Comparison of ENCODE assay signal across 10 cellular contexts in the genomic region with DNA sequence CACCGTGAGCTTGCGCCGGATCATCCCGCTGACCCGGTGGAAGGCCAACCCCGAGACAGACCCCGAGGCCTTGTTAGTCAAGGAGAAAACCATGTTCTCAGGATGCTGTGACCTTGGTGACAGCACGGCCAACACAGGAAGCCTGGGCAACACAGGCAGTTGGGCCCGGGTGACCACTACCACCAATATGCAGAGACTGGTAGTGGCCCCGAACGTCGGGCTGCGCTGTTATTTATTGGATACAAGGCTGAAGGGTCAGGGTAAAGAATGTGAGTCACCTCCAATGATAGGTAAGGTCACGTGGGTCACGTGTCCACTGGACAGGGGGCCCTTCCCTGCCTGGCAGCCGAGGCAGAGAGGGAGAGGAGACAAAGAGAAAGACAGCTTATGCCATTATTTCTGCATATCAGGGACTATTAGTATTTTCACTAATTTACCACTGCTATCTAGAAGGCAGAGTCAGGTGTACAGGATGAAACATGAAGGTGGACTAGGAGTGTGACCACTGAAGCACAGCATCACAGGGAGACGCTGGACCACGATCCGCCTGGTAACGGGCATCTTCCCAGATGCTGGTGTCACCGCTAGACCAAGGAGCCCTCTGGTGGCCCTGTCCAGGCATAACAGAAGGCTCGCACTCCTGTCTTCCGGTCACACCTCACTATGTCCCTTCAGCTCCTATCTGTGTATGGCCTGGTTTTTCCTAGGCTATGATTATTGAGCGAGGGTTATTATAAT. TPM values are rescaled to one million over a fixed set of nuclear protein-coding genes. Genes with fewer than 3 reads are reported as not detected.
A peak's percentile ranks its signal among the peaks of the same experiment; 100 is the strongest.
DNase-seq lines count a peak whose midpoint lies in the region; ATAC-seq and TF ChIP-seq lines count a peak whose summit lies in the region.
"Not testable (repeated sequence)": the region's sequence is repeated elsewhere in the genome, so short reads cannot be mapped to it uniquely, and the experiment has no call there.
"Had no signal": no experiment of that assay in that cellular context is flagged by ENCODE, and none has a peak within 500 bp of the region (broad histone marks: within the 10 kb centered on the region; RNA-seq: fewer than 3 reads in every experiment).

No MANE protein-coding gene starts in this region.

- not testable (repeated sequence) for H3K4me3 ChIP-seq in LNCaP clone FGC (ENCODE audit: low read depth, low read length); OCI-LY7 (ENCODE audit: low read depth, low read length, poor library complexity, severe bottlenecking); upper lobe of left lung
- peak overlapping the region in 1 of 59 donors; percentile 13 for H3K4me3 ChIP-seq in dorsolateral prefrontal cortex

- H3K36me3 Mint-ChIP-seq in activated CD4-positive, alpha-beta memory T cell treated with anti-CD3 and anti-CD28 coated beads for 36 hours; immature natural killer cell: not testable (repeated sequence)

- H3K36me3 ChIP-seq in OCI-LY7 (ENCODE audit: insufficient read depth, low read length) = peaks cover 42% of the 10 kb centered on the region
- H3K36me3 ChIP-seq in upper lobe of left lung = not testable (repeated sequence)

- H3K9me2 ChIP-seq in OCI-LY7 (ENCODE audit: insufficient read depth, low read length) = not testable (repeated sequence)

- H3K9me3 Mint-ChIP-seq in activated CD4-positive, alpha-beta memory T cell treated with anti-CD3 and anti-CD28 coated beads for 36 hours; immature natural killer cell: not testable (repeated sequence)

- not testable (repeated sequence) for H3K27me3 Mint-ChIP-seq in activated CD4-positive, alpha-beta memory T cell treated with anti-CD3 and anti-CD28 coated beads for 36 hours; immature natural killer cell (ENCODE audit: low read depth in 3 of 3)

- peaks cover 52% of the 10 kb centered on the region for H3K4me1 ChIP-seq in OCI-LY7 (ENCODE audit: insufficient read depth, low read length, poor library complexity, severe bottlenecking)
- H3K4me1 ChIP-seq in upper lobe of left lung = peaks cover 5 to 13% (median 7%) of the 10 kb centered on the region in 4 donors

- TF ChIP-seq CTCF in LNCaP clone FGC (IDR thresholded peaks at IDR 0.05; ENCODE audit: control insufficient read depth, extremely low read depth, insufficient read depth) = peak; percentile 58
- TF ChIP-seq CTCF in OCI-LY7 (conservative IDR thresholded peaks at IDR 0.05; ENCODE audit: low read length) = peak; percentile 64
- TF ChIP-seq CTCF in dorsolateral prefrontal cortex (IDR thresholded peaks at IDR 0.05 in 54 of 56, conservative IDR thresholded peaks at IDR 0.05 in 2 of 56; ENCODE audit: low read depth in 1 of 56, partially characterized antibody in 56 of 56) = peak in 55 of 56 donors; percentile 30 to 76 (median 68)
- TF ChIP-seq CTCF in upper lobe of left lung (IDR thresholded peaks at IDR 0.05) = peak; percentile 62 to 83 (median 81)

- intact Hi-C loops in OCI-LY7 (cut with micrococcal nuclease; ENCODE audit: unreplicated experiment) = loop anchor here (5.0 kb wide), 1 partner anchor 63 kb away; the partner anchor contains the start of gene SGF29
- intact Hi-C loops in activated CD4-positive, alpha-beta memory T cell treated with anti-CD3 and anti-CD28 coated beads for 36 hours (cut with micrococcal nuclease) = loop anchor here (10.0 kb wide), 1 partner anchor 301 kb away; no protein-coding TSS in a partner anchor
- intact Hi-C loops in dorsolateral prefrontal cortex (cut with DNase I) = not testable (repeated sequence)

- 43 to 49% methylated on average over 14 to 17 of the region's 24 CpGs for WGBS in upper lobe of left lung, 2 donors

- ATAC-seq in upper lobe of left lung (ENCODE audit: low FRiP score in 2 of 2) = peak in 1 of 2 donors; percentile 36

- not testable (repeated sequence) for H3K4me3 Mint-ChIP-seq in activated CD4-positive, alpha-beta memory T cell treated with anti-CD3 and anti-CD28 coated beads for 36 hours; immature natural killer cell

- not testable (repeated sequence) for H3K27ac Mint-ChIP-seq in activated CD4-positive, alpha-beta memory T cell treated with anti-CD3 and anti-CD28 coated beads for 36 hours; immature natural killer cell

- not testable (repeated sequence) for H3K27ac ChIP-seq in OCI-LY7 (ENCODE audit: low read depth, low read length, poor library complexity, severe bottlenecking); dorsolateral prefrontal cortex; upper lobe of left lung

- not testable (repeated sequence) for TF ChIP-seq EP300 in upper lobe of left lung (IDR thresholded peaks at IDR 0.05)

- H3K4me1 Mint-ChIP-seq in activated CD4-positive, alpha-beta memory T cell treated with anti-CD3 and anti-CD28 coated beads for 36 hours (ENCODE audit: low read depth); immature natural killer cell: not testable (repeated sequence)

- BruUV-seq in OCI-LY7 (replicated peaks; lab: Mats Ljungman, UMichigan) = not testable (repeated sequence)

- H3K4me2 ChIP-seq in OCI-LY7 (ENCODE audit: low read length) = not testable (repeated sequence)

- H3K9me3 ChIP-seq in OCI-LY7 (ENCODE audit: low read length); upper lobe of left lung: not testable (repeated sequence)

- peak; percentile 8 for DNase-seq in DMS53 treated with DMSO at 0.1 percent for 48 hours (lab: John Stamatoyannopoulos, UW; ENCODE audit: unreplicated experiment)
- not testable (repeated sequence) for DNase-seq in LNCaP clone FGC (ENCODE audit: low read depth)
- DNase-seq in OCI-LY7 (ENCODE audit: low spot score) = peak; percentile 35
- DNase-seq in activated CD4-positive, alpha-beta memory T cell treated with anti-CD3 and anti-CD28 coated beads for 36 hours = peak; percentile 60
- DNase-seq in dorsolateral prefrontal cortex = peak in 9 of 10 donors; percentile 41 to 74 (median 66)
- DNase-seq in immature natural killer cell = peak in 2 of 3 donors; percentile 20 to 34
- peak; percentile 28 for DNase-seq in occipital lobe (lab: John Stamatoyannopoulos, UW)
- DNase-seq in upper lobe of left lung = peak; percentile 25 to 78

- H3K27me3 ChIP-seq in dorsolateral prefrontal cortex, upper lobe of left lung: not testable (repeated sequence)

- CTCF ChIA-PET in OCI-LY7 (lab: Charles Lee; ENCODE audit: unreplicated experiment); activated CD4-positive, alpha-beta memory T cell treated with anti-CD3 and anti-CD28 coated beads for 36 hours (lab: Charles Lee): not testable (repeated sequence)

- not testable (repeated sequence) for TF ChIP-seq POLR2A in upper lobe of left lung (IDR thresholded peaks at IDR 0.05)

- POLR2A ChIA-PET in OCI-LY7 (lab: Charles Lee) = interaction anchor here (0.6 kb wide), 2 partner anchors 19 to 1189 kb away, joined by 3 read pairs; no protein-coding TSS in a partner anchor
- POLR2A ChIA-PET in activated CD4-positive, alpha-beta memory T cell treated with anti-CD3 and anti-CD28 coated beads for 36 hours (lab: Charles Lee) = not testable (repeated sequence)

- not testable (repeated sequence) for H2AFZ ChIP-seq in OCI-LY7 (ENCODE audit: low read length)

- peaks cover 41% of the 10 kb centered on the region for H3K79me2 ChIP-seq in OCI-LY7 (ENCODE audit: insufficient read depth, low read depth, low read length)

- not testable (repeated sequence) for H4K20me1 ChIP-seq in OCI-LY7 (ENCODE audit: insufficient read depth, low read length)

RNA-seq across cellular contexts. Expression of gene SULT1A1, which starts 5.8 kb away (rescaled TPM):
- total RNA-seq in OCI-LY7 (2014; rRNA removed; shearing (Covaris generic)) = 36.1 and 41.0 TPM in 2 replicates
- total RNA-seq in OCI-LY7 (2022) (59.4 and 61.2 TPM in 2 replicates), dorsolateral prefrontal cortex (10 to 100 TPM in 119 of 120 experiments, 1 to 10 TPM in 1; 9.8 to 53.1 (median 32.5) TPM), occipital lobe (7.3 TPM), upper lobe of left lung (100 to 1,000 TPM in 4 of 6 donors, 10 to 100 TPM in 2; 46.0 to 180 (median 124) TPM)
- total RNA-seq in activated CD4-positive, alpha-beta memory T cell treated with anti-CD3 and anti-CD28 coated beads for 36 hours = 1 to 10 TPM; 8.7 to 9.0 TPM
- 1 to 10 TPM; 4.5 to 7.0 (median 6.5) TPM for polyA plus RNA-seq in immature natural killer cell

RNA-seq across cellular contexts. Expression of gene SULT1A2, which starts 18.8 kb away (rescaled TPM):
- 2.1 and 5.8 TPM in 2 replicates for total RNA-seq in OCI-LY7 (2014; rRNA removed; shearing (Covaris generic))
- total RNA-seq in OCI-LY7 (2022) (3.0 and 3.7 TPM in 2 replicates), dorsolateral prefrontal cortex (1 to 10 TPM in 116 of 120 experiments, under 1 TPM in 4; 0.30 to 8.4 (median 2.7) TPM), occipital lobe (not detected), upper lobe of left lung (10 to 100 TPM in 5 of 6 donors, 1 to 10 TPM in 1; 5.7 to 40.8 (median 17.5) TPM)
- under 1 TPM in 1 of 2 experiments, not detected in 1; 0.24 TPM for total RNA-seq in activated CD4-positive, alpha-beta memory T cell treated with anti-CD3 and anti-CD28 coated beads for 36 hours
- under 1 TPM in 1 of 3 donors, not detected in 2; 0.44 TPM for polyA plus RNA-seq in immature natural killer cell

RNA-seq across cellular contexts. Expression of gene NPIPB8, which starts 22.2 kb away (rescaled TPM):
- 0.50 TPM in 1 of 2 replicates, not detected in the other for total RNA-seq in OCI-LY7 (2014; rRNA removed; shearing (Covaris generic))
- 1.6 and 2.7 TPM in 2 replicates for total RNA-seq in OCI-LY7 (2022)
- total RNA-seq in activated CD4-positive, alpha-beta memory T cell treated with anti-CD3 and anti-CD28 coated beads for 36 hours = under 1 TPM in 1 of 2 experiments, not detected in 1; 0.27 TPM
- total RNA-seq in dorsolateral prefrontal cortex = 1 to 10 TPM in 97 of 120 experiments, under 1 TPM in 8, not detected in 15; 0.68 to 7.5 (median 2.6) TPM
- not detected for polyA plus RNA-seq in immature natural killer cell
- total RNA-seq in occipital lobe = not detected
- total RNA-seq in upper lobe of left lung = 1 to 10 TPM in 1 of 6 donors, under 1 TPM in 1, not detected in 4; 0.67 to 2.3 TPM
- total RNA-seq: skeletal muscle tissue had no signal
- polyA plus RNA-seq: aorta had no signal
